21 cellular contexts compared by ENCODE assay signal in the genomic region with DNA sequence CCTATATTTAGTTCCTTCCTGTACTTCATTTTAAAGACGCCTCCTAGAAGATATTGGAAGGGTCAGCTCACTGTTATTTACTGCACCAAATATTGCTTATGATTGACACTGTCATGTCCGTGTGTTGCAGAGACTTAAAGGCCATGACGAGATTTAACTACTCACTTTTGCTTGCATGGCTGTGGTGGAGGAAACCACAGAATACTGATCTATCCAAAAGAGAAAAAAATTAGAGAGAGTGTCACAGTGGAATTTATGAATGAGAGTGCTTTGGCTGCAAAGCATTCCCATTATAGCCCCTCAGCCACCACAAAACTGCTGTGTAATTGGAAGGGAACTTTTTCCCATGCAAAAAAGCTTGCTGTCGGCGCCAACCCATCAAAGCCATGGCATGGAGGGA. TPM values are rescaled to one million over a fixed set of nuclear protein-coding genes. Genes with fewer than 3 reads are reported as not detected.
A peak's percentile ranks its signal among the peaks of the same experiment; 100 is the strongest.
DNase-seq lines count a peak whose midpoint lies in the region; ATAC-seq lines count a peak whose summit lies in the region.
"Had no signal": no experiment of that assay in that cellular context is flagged by ENCODE, and none has a peak within 500 bp of the region (broad histone marks: within the 10 kb centered on the region; RNA-seq: fewer than 3 reads in every experiment).

No MANE protein-coding gene starts in this region.

- no peak overlapping the region for H3K4me3 ChIP-seq in subcutaneous abdominal adipose tissue (ENCODE audit: low read depth in 1 of 5, low read length in 5 of 5)
- no peak overlapping the region for H3K4me3 ChIP-seq in H7 (ENCODE audit: insufficient read depth, low read depth, low read length)
- H3K4me3 ChIP-seq: skin epidermis, tibial nerve had no signal

- peaks cover 62 to 68% (median 65%) of the 10 kb centered on the region in 3 donors for H3K4me1 Mint-ChIP-seq in IgD-negative memory B cell

- H3K27ac Mint-ChIP-seq in IgD-negative memory B cell = peak overlapping the region; percentile 87 to 94 (median 88)
- H3K27ac Mint-ChIP-seq: CD4-positive, alpha-beta T cell had no signal

- H3K36me3 Mint-ChIP-seq in IgD-negative memory B cell = peaks cover 8% of the 10 kb centered on the region

- peak overlapping the region; percentile 98 for H3K27ac ChIP-seq in subcutaneous abdominal adipose tissue (ENCODE audit: low read depth, low read length)
- H3K27ac ChIP-seq: KMS-11, tibial nerve had no signal

- peak overlapping the region in 3 of 4 donors; percentile 5 to 90 (median 83) for H3K4me3 Mint-ChIP-seq in IgD-negative memory B cell
- H3K4me3 Mint-ChIP-seq: CD4-positive, alpha-beta T cell had no signal

- peak; percentile 30 for ATAC-seq in GM18868 (IDR thresholded peaks at IDR 0.05; ENCODE audit: unreplicated experiment)
- ATAC-seq in GM19467 (IDR thresholded peaks at IDR 0.05; ENCODE audit: unreplicated experiment) = no peak
- ATAC-seq in HG03025 (IDR thresholded peaks at IDR 0.05; ENCODE audit: low FRiP score, unreplicated experiment) = no peak

- DNase-seq in astrocyte of the hippocampus (ENCODE audit: low read depth, low spot score) (peak; percentile 73), H7 (no peak)
- DNase-seq: activated CD4-positive, alpha-beta T cell treated with anti-CD3 and anti-CD28 coated beads for 4 hours; activated CD8-positive, alpha-beta memory T cell treated with anti-CD3 and anti-CD28 coated beads, Interleukin-2, amount 50 U/mL, for 4 hours; activated gamma-delta T cell; aorta; CD4-positive, alpha-beta T cell; EL; erythroblast; NCI-H1417 treated with DMSO at 0.1 percent for 48 hours; NCI-H446; OCI-M1; T-helper 9 cell had no signal

- H3K9me3 Mint-ChIP-seq in IgD-negative memory B cell = no peaks in the 10 kb centered on the region
- H3K9me3 Mint-ChIP-seq: CD4-positive, alpha-beta T cell had no signal

- H3K27me3 ChIP-seq in subcutaneous abdominal adipose tissue (ENCODE audit: control insufficient read depth in 5 of 5, insufficient read depth in 4 of 5, low read length in 5 of 5) (no peaks in the 10 kb centered on the region), H7 (ENCODE audit: control insufficient read depth, insufficient read depth, low read length) (no peaks in the 10 kb centered on the region)
- H3K27me3 ChIP-seq: tibial nerve had no signal

- peaks cover 2 to 44% (median 37%) of the 10 kb centered on the region in 5 donors for H3K4me1 ChIP-seq in subcutaneous abdominal adipose tissue (ENCODE audit: control insufficient read depth in 5 of 5, insufficient read depth in 5 of 5, low read length in 5 of 5)

- no peaks in the 10 kb centered on the region for H3K9me3 ChIP-seq in subcutaneous abdominal adipose tissue (ENCODE audit: control insufficient read depth in 5 of 5, low read length in 5 of 5)
- H3K9me3 ChIP-seq: tibial nerve had no signal

- peaks cover 10 to 23% (median 10%) of the 10 kb centered on the region in 5 donors for H3K36me3 ChIP-seq in subcutaneous abdominal adipose tissue (ENCODE audit: control insufficient read depth in 5 of 5, insufficient read depth in 5 of 5, low read length in 5 of 5)
- H3K36me3 ChIP-seq in H7 (replicated peaks; ENCODE audit: control insufficient read depth, insufficient read depth, low read length) = no peaks in the 10 kb centered on the region
- H3K36me3 ChIP-seq: tibial nerve had no signal

- H3K9ac ChIP-seq in subcutaneous abdominal adipose tissue (ENCODE audit: low read length in 5 of 5) = no peak overlapping the region
- H3K9ac ChIP-seq: KMS-11 had no signal

- no peaks in the 10 kb centered on the region for H3K27me3 Mint-ChIP-seq in IgD-negative memory B cell

RNA-seq across cellular contexts. Expression of gene EBF1, which starts 58.0 kb away (rescaled TPM):
- polyA plus RNA-seq in IgD-negative memory B cell = 47.0 TPM
- total RNA-seq in H7 (2014; rRNA removed; shearing (Covaris generic)) = 0.35 TPM in 1 of 2 replicates, not detected in the other
